In genomic region chr12:71663561-71664410, GRCh38 we compare ENCODE assay signal across 8 cellular contexts. TPM values are rescaled to one million over a fixed set of nuclear protein-coding genes. Genes with fewer than 3 reads are reported as not detected.
DNase-seq lines count a peak whose midpoint lies in the region; ATAC-seq and TF ChIP-seq lines count a peak whose summit lies in the region.

Gene THAP2 (plus strand): TSS chr12:71664301. CDS start chr12:71664510, 209 bp downstream.
Gene ZFC3H1 (minus strand): TSS chr12:71663848. CDS start chr12:71663610, 238 bp downstream.

- peak within 1 kb of the TSS; percentile 78 for H3K4me3 ChIP-seq in GM12864 (ENCODE audit: low read depth, low read length)
- H3K4me3 ChIP-seq in ovary: peak within 1 kb of the TSS; percentile 99
- peak within 1 kb of the TSS; percentile 77 to 81 for H3K4me3 ChIP-seq in tibial artery

- DNase-seq in GM12864 (ENCODE audit: low read depth): peak; percentile 99
- peak; percentile 99 for DNase-seq in NCI-H1092 treated with DMSO at 0.1 percent for 48 hours (lab: John Stamatoyannopoulos, UW)
- peak; percentile 95 for DNase-seq in SKM-1 (lab: John Stamatoyannopoulos, UW; ENCODE audit: unreplicated experiment)
- DNase-seq in activated naive CD8-positive, alpha-beta T cell treated with anti-CD3 and anti-CD28 coated beads, Interleukin-2, amount 10 ng/mL, durations not matched to agents 7 days and 5 days: peak; percentile 83
- DNase-seq in Right ventricle myocardium inferior (ENCODE audit: missing footprints): peak; percentile 95
- DNase-seq in ovary: peak; percentile 91 to 94 (median 92)
- peak; percentile 96 to 97 for DNase-seq in tibial artery

- TF ChIP-seq CTCF in GM12864 (IDR thresholded peaks at IDR 0.05; ENCODE audit: low read depth, low read length, missing control alignments) (peak; percentile 33), ovary (IDR thresholded peaks at IDR 0.05) (peak in 1 of 3 donors; percentile 15), tibial artery (IDR thresholded peaks at IDR 0.05) (no peak)

- TF ChIP-seq POLR2A in ovary (IDR thresholded peaks at IDR 0.05): peak; percentile 85

- intact Hi-C loops in Right ventricle myocardium inferior (cut with DNase I) (loop anchor here (1.0 to 2.0 kb wide), 3 partner anchors 23 to 175 kb away; partner anchors contain the start of genes RAB21, TBC1D15 and TMEM19), ovary (cut with DNase I) (loop anchor here in 2 of 4 donors (5.0 to 10.0 kb wide), 2 partner anchors 91 to 94 kb away; partner anchors contain the start of gene RAB21 (in 1 of the 2)), tibial artery (cut with DNase I; ENCODE audit: low total_unique reads) (loop anchor here (2.0 kb wide), 1 partner anchor 91 kb away; the partner anchor contains the start of gene RAB21)

- H3K9me3 ChIP-seq in ovary: no peaks in the 10 kb centered on the region
- no peaks in the 10 kb centered on the region for H3K9me3 ChIP-seq in tibial artery

- POLR2A ChIA-PET in activated naive CD8-positive, alpha-beta T cell treated with anti-CD3 and anti-CD28 coated beads, Interleukin-2, amount 10 ng/mL, durations not matched to agents 7 days and 5 days (lab: Charles Lee): interaction anchor here (0.7 to 4.5 kb wide), 15 partner anchors 8 to 176 kb away, joined by 3 to 127 read pairs (median 5); partner anchors contain the start of genes RAB21, TBC1D15 and TMEM19

- H3K4me1 ChIP-seq in ovary (ENCODE audit: insufficient read depth) (peaks cover 4% of the 10 kb centered on the region), tibial artery (peaks cover 0 to 41% (median 13%) of the 10 kb centered on the region in 4 donors)

- H3K36me3 ChIP-seq in ovary (no peaks in the 10 kb centered on the region), tibial artery (peaks cover 5 to 13% (median 13%) of the 10 kb centered on the region in 3 donors)

- H3K4me1 Mint-ChIP-seq in activated naive CD8-positive, alpha-beta T cell treated with anti-CD3 and anti-CD28 coated beads, Interleukin-2, amount 10 ng/mL, durations not matched to agents 7 days and 5 days: peaks cover 31% of the 10 kb centered on the region

- TF ChIP-seq EP300 in ovary (IDR thresholded peaks at IDR 0.05): no peak

- peak within 1 kb of the TSS; percentile 100 for H3K27ac Mint-ChIP-seq in activated naive CD8-positive, alpha-beta T cell treated with anti-CD3 and anti-CD28 coated beads, Interleukin-2, amount 10 ng/mL, durations not matched to agents 7 days and 5 days

- H3K27me3 ChIP-seq in ovary (no peaks in the 10 kb centered on the region), tibial artery (no peaks in the 10 kb centered on the region)

- H3K27ac ChIP-seq in ovary: peak within 1 kb of the TSS; percentile 85 to 91
- H3K27ac ChIP-seq in tibial artery: peak within 1 kb of the TSS; percentile 91 to 97

- no peaks in the 10 kb centered on the region for H3K9me3 Mint-ChIP-seq in activated naive CD8-positive, alpha-beta T cell treated with anti-CD3 and anti-CD28 coated beads, Interleukin-2, amount 10 ng/mL, durations not matched to agents 7 days and 5 days

- H3K36me3 Mint-ChIP-seq in activated naive CD8-positive, alpha-beta T cell treated with anti-CD3 and anti-CD28 coated beads, Interleukin-2, amount 10 ng/mL, durations not matched to agents 7 days and 5 days: peaks cover 17% of the 10 kb centered on the region

- H3K4me3 Mint-ChIP-seq in activated naive CD8-positive, alpha-beta T cell treated with anti-CD3 and anti-CD28 coated beads, Interleukin-2, amount 10 ng/mL, durations not matched to agents 7 days and 5 days: peak within 1 kb of the TSS; percentile 100

- no peaks in the 10 kb centered on the region for H3K27me3 Mint-ChIP-seq in activated naive CD8-positive, alpha-beta T cell treated with anti-CD3 and anti-CD28 coated beads, Interleukin-2, amount 10 ng/mL, durations not matched to agents 7 days and 5 days

- 0 to 1% (median 1%) methylated on average over 57 of the region's 57 CpGs for WGBS in ovary, 3 donors

- ATAC-seq in HG02623 (IDR thresholded peaks at IDR 0.05; ENCODE audit: unreplicated experiment) (peak; percentile 86), Right ventricle myocardium inferior (peak; percentile 96)
- ATAC-seq in activated naive CD8-positive, alpha-beta T cell treated with anti-CD3 and anti-CD28 coated beads, Interleukin-2, amount 10 ng/mL, durations not matched to agents 7 days and 5 days (ENCODE audit: low read depth): peak; percentile 87

RNA-seq across cellular contexts. Expression of gene THAP2, which starts in this region (rescaled TPM):
- total RNA-seq in activated naive CD8-positive, alpha-beta T cell treated with anti-CD3 and anti-CD28 coated beads, Interleukin-2, amount 10 ng/mL, durations not matched to agents 7 days and 5 days: 1 to 10 TPM; 5.7 to 8.4 TPM
- total RNA-seq in Right ventricle myocardium inferior (7.4 TPM), ovary (1 to 10 TPM; 4.0 to 7.5 (median 5.9) TPM)
- 1 to 10 TPM; 3.6 to 5.7 TPM for polyA plus RNA-seq in ovary

RNA-seq across cellular contexts. Expression of gene ZFC3H1, which starts in this region (rescaled TPM):
- 10 to 100 TPM; 70.2 to 78.3 TPM for total RNA-seq in activated naive CD8-positive, alpha-beta T cell treated with anti-CD3 and anti-CD28 coated beads, Interleukin-2, amount 10 ng/mL, durations not matched to agents 7 days and 5 days
- total RNA-seq in Right ventricle myocardium inferior: 15.2 TPM
- 10 to 100 TPM; 30.1 to 51.0 (median 42.5) TPM for total RNA-seq in ovary
- polyA plus RNA-seq in ovary: 10 to 100 TPM; 17.5 to 28.9 TPM

Comparison
In these comparisons a context has a peak if more than half of its experiments do, and no peak if none do; other contexts are left out.
1. Peak in every context shown above with its lines: DNase-seq, ATAC-seq, H3K4me3 ChIP-seq and H3K27ac ChIP-seq.